Comparison of ENCODE assay signal across 7 cellular contexts in genomic region chr17:59361916-59362810, GRCh38.
DNase-seq lines count a peak whose midpoint lies in the region; ATAC-seq, FAIRE-seq and TF ChIP-seq lines count a peak whose summit lies in the region.

No MANE protein-coding gene starts in this region.

- peaks cover 52% of the 10 kb centered on the region for H3K4me1 Mint-ChIP-seq in T-helper 2 cell treated with Interferon-gamma antibody and Interleukin-4, amounts not matched to agents 5 μg/mL and 100 μg/mL, for 36 hours (ENCODE audit: low read depth)
- peaks cover 53% of the 10 kb centered on the region for H3K4me1 Mint-ChIP-seq in nephron

- H3K27me3 Mint-ChIP-seq in T-helper 2 cell treated with Interferon-gamma antibody and Interleukin-4, amounts not matched to agents 5 μg/mL and 100 μg/mL, for 36 hours (ENCODE audit: low read depth): no peaks in the 10 kb centered on the region
- H3K27me3 Mint-ChIP-seq in nephron (ENCODE audit: low read depth): peaks cover 3% of the 10 kb centered on the region

- peak overlapping the region; percentile 91 for H3K27ac Mint-ChIP-seq in T-helper 2 cell treated with Interferon-gamma antibody and Interleukin-4, amounts not matched to agents 5 μg/mL and 100 μg/mL, for 36 hours
- peak overlapping the region; percentile 35 to 73 (median 43) for H3K27ac Mint-ChIP-seq in nephron

- DNase-seq in GM18507 (ENCODE audit: extremely low spot score, insufficient read length, low read depth) (no peak), coronary artery (ENCODE audit: low spot score) (no peak), T-helper 9 cell (no peak), COLO829 (ENCODE audit: low spot score) (no peak)
- peak; percentile 70 for DNase-seq in T-helper 2 cell treated with Interferon-gamma antibody and Interleukin-4, amounts not matched to agents 5 μg/mL and 100 μg/mL, for 36 hours (ENCODE audit: low spot score)

- peak; percentile 84 for FAIRE-seq in GM18507 (lab: Jason Lieb, UNC)

- H3K4me3 ChIP-seq in coronary artery: peak overlapping the region; percentile 30

- peak; percentile 53 for ATAC-seq in HG02938 (IDR thresholded peaks at IDR 0.05; ENCODE audit: unreplicated experiment)

- peak overlapping the region; percentile 54 to 78 for H3K27ac ChIP-seq in coronary artery

- no peak for TF ChIP-seq CTCF in coronary artery (IDR thresholded peaks at IDR 0.05)
- no peak for TF ChIP-seq CTCF in nephron (IDR thresholded peaks at IDR 0.05; ENCODE audit: unreplicated experiment in 3 of 3)

- peaks cover under 1% of the 10 kb centered on the region for H3K9me3 Mint-ChIP-seq in T-helper 2 cell treated with Interferon-gamma antibody and Interleukin-4, amounts not matched to agents 5 μg/mL and 100 μg/mL, for 36 hours
- H3K9me3 Mint-ChIP-seq in nephron: no peaks in the 10 kb centered on the region

- H3K4me3 Mint-ChIP-seq in T-helper 2 cell treated with Interferon-gamma antibody and Interleukin-4, amounts not matched to agents 5 μg/mL and 100 μg/mL, for 36 hours: peak overlapping the region; percentile 77
- H3K4me3 Mint-ChIP-seq in nephron: no peak overlapping the region

- H3K36me3 Mint-ChIP-seq in T-helper 2 cell treated with Interferon-gamma antibody and Interleukin-4, amounts not matched to agents 5 μg/mL and 100 μg/mL, for 36 hours (ENCODE audit: low read depth): peaks cover 13% of the 10 kb centered on the region
- peaks cover 17% of the 10 kb centered on the region for H3K36me3 Mint-ChIP-seq in nephron (ENCODE audit: low read depth)
